In the genomic region with DNA sequence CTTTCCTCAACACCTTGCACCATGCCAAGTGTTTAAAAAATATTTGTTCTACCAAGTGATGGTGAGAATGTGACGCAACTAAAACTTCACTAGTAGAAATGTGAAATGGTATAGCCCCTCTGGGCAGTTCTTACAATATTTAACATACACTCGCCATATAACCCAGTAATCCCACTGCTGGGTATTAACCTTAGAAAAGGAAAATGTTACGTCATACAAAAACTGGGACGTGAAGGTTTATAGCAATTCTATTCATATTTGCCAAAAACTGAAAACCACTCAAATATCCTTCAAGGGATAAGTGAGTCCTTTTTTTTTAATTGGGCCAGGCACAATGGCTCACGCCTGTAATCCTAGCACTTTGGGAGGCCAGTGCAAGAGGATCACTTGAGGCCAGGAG, we compare ENCODE assay signal across 27 cellular contexts.
"Had no signal": no experiment of that assay in that cellular context is flagged by ENCODE, and none has a peak within 500 bp of the region (broad histone marks: within the 10 kb centered on the region; RNA-seq: fewer than 3 reads in every experiment).

No MANE protein-coding gene starts in this region.

- H3K4me1 ChIP-seq: colonic mucosa, esophagus squamous epithelium, foreskin keratinocyte, gastrocnemius medialis, gastroesophageal sphincter had no signal

- H3K36me3 ChIP-seq: colonic mucosa, esophagus muscularis mucosa, esophagus squamous epithelium, gastrocnemius medialis, gastroesophageal sphincter, heart left ventricle, heart right ventricle had no signal

- ATAC-seq: effector memory CD8-positive, alpha-beta T cell; esophagus mucosa; gastrocnemius medialis; gastroesophageal sphincter; heart left ventricle; heart right ventricle had no signal

- H3K27me3 ChIP-seq: colonic mucosa, dorsolateral prefrontal cortex, esophagus muscularis mucosa, gastrocnemius medialis, heart left ventricle, heart right ventricle had no signal

- FAIRE-seq: colon, endometrium, endothelial cell of umbilical vein, frontal cortex had no signal

- H3K9me3 ChIP-seq: colonic mucosa, esophagus muscularis mucosa, esophagus squamous epithelium, gastrocnemius medialis, gastroesophageal sphincter, heart left ventricle, heart right ventricle had no signal

- H3K4me3 ChIP-seq: colonic mucosa, coronary artery, dorsolateral prefrontal cortex, esophagus muscularis mucosa, esophagus squamous epithelium, gastrocnemius medialis, gastroesophageal sphincter, heart left ventricle, heart right ventricle had no signal

- H3K27ac ChIP-seq: colonic mucosa, coronary artery, dorsolateral prefrontal cortex, epithelial cell of prostate, esophagus muscularis mucosa, esophagus squamous epithelium, foreskin keratinocyte, gastrocnemius medialis, gastroesophageal sphincter, heart left ventricle, heart right ventricle had no signal

- DNase-seq: colonic mucosa; cortex of kidney; dermis blood vessel endothelial cell; dorsolateral prefrontal cortex; effector CD4-positive, alpha-beta T cell; effector CD8-positive, alpha-beta T cell; effector memory CD4-positive, alpha-beta T cell; effector memory CD8-positive, alpha-beta T cell; endodermal cell; erythroblast; esophagus squamous epithelium; foreskin fibroblast; foreskin keratinocyte; foreskin melanocyte; gastrocnemius medialis; glutamatergic neuron; heart left ventricle; heart right ventricle had no signal
